10 cellular contexts compared by ENCODE assay signal in the genomic region with DNA sequence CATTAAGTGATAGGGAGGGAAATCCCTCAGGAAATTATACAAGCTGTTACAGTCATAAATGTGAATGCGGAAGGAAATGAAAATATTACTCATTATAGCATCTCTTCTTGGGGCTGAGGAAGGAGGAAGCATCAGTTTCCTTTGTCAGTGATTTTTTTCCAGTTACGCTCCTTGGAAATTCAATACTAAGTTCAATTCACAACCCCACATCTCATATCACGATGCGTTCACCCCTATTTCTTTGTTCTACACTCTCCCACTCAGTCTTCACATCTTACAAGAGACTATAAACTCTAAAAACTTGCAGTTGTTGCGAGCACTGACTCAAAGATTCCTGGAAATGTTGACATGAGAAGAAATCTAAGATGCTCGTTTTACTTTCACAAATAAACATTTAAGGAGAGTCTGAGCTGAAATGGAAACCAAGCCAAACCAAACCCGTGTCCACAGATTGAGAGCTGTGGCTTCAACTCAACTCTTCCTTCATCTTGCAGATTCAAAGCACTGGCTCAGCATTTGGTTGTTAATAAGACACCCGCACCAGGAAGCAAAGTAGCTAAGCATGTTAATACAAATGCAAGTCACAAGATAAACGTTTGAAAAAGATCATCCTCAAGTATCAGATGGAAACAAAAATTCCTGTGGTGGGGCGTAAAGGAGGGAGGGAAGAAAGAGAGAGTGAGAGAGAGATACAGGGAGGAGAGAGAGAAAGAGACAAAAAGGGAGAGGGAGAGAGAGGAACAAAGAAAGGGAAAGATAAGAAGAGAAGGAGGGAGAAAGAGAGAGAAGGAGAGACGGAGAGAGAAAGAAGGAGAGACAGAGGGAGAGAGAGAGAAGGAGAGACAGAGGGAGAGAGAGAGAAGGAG.
DNase-seq lines count a peak whose midpoint lies in the region; ATAC-seq, FAIRE-seq and TF ChIP-seq lines count a peak whose summit lies in the region.
"Had no signal": no experiment of that assay in that cellular context is flagged by ENCODE, and none has a peak within 500 bp of the region (broad histone marks: within the 10 kb centered on the region; RNA-seq: fewer than 3 reads in every experiment).

No MANE protein-coding gene starts in this region.

- H3K27ac Mint-ChIP-seq in T-cell: peak overlapping the region; percentile 46 to 51

- CTCF ChIA-PET in T-cell (lab: Charles Lee): interaction anchor here in 1 of 2 donors (1.0 kb wide), 1 partner anchor 290 kb away, joined by 5 read pairs; no protein-coding TSS in a partner anchor
- CTCF ChIA-PET in endothelial cell of umbilical vein (lab: Charles Lee): interaction anchor here (1.3 to 3.0 kb wide), 7 partner anchors 20 to 263 kb away, joined by 4 to 11 read pairs (median 9); no protein-coding TSS in a partner anchor

- H3K4me3 ChIP-seq in DND-41 (ENCODE audit: low read depth in 1 of 2, low read length in 2 of 2) (no peak overlapping the region), endothelial cell of umbilical vein (replicated peaks in 1 of 3; ENCODE audit: insufficient read depth in 1 of 3, low read depth in 1 of 3, low read length in 3 of 3) (peak overlapping the region in 1 of 3 experiments; percentile 13), rectal smooth muscle tissue (ENCODE audit: low read length) (no peak overlapping the region)

- H3K27me3 ChIP-seq in DND-41 (ENCODE audit: insufficient read depth, low read length, poor library complexity) (no peaks in the 10 kb centered on the region), endothelial cell of umbilical vein (ENCODE audit: control insufficient read depth in 2 of 2, insufficient read depth in 2 of 2, low read length in 2 of 2) (no peaks in the 10 kb centered on the region), rectal smooth muscle tissue (ENCODE audit: control insufficient read depth, insufficient read depth, low read length) (no peaks in the 10 kb centered on the region)

- H3K36me3 ChIP-seq in DND-41 (ENCODE audit: insufficient read depth, low read length): no peaks in the 10 kb centered on the region
- H3K36me3 ChIP-seq in endothelial cell of umbilical vein (ENCODE audit: control insufficient read depth in 2 of 2, extremely low read depth in 1 of 2, insufficient read depth in 2 of 2, low read length in 2 of 2): no peaks in the 10 kb centered on the region
- H3K36me3 ChIP-seq in rectal smooth muscle tissue (ENCODE audit: control insufficient read depth, insufficient read depth, low read length): no peaks in the 10 kb centered on the region

- dilution Hi-C loops in endothelial cell of umbilical vein (cut with MboI; ENCODE audit: extremely low pct_ligation_motif_present, low sequenced_read_pairs): no loop called here

- TF ChIP-seq POLR2A in endothelial cell of umbilical vein (IDR thresholded peaks at IDR 0.05; ENCODE audit: low read depth, low read length): peak; percentile 19

- peaks cover 13 to 23% (median 19%) of the 10 kb centered on the region in 3 donors for H3K4me1 Mint-ChIP-seq in T-cell

- no peak overlapping the region for H3K9ac ChIP-seq in DND-41 (ENCODE audit: low read depth, low read length)
- peak overlapping the region; percentile 72 for H3K9ac ChIP-seq in endothelial cell of umbilical vein (replicated peaks; ENCODE audit: extremely low read depth, insufficient read depth, low read length)
- no peak overlapping the region for H3K9ac ChIP-seq in rectal smooth muscle tissue (ENCODE audit: low read length)

- POLR2A ChIA-PET in T-cell (lab: Charles Lee): interaction anchor here in 1 of 2 donors (0.5 kb wide), 1 partner anchor 195 kb away, joined by 4 read pairs; no protein-coding TSS in a partner anchor
- POLR2A ChIA-PET in endothelial cell of umbilical vein (lab: Charles Lee): interaction anchor here (1.0 to 2.7 kb wide), 3 partner anchors 29 to 265 kb away, joined by 3 to 27 read pairs (median 19); partner anchors contain the start of gene VIM

- no peak for ATAC-seq in DND-41 (ENCODE audit: insufficient read depth, low read depth)
- ATAC-seq in T-cell (replicated peaks in 1 of 4): peak in 1 of 4 experiments; percentile 29

- H3K79me2 ChIP-seq in DND-41 (ENCODE audit: insufficient read depth, low read length): no peaks in the 10 kb centered on the region
- H3K79me2 ChIP-seq in endothelial cell of umbilical vein (ENCODE audit: control insufficient read depth, insufficient read depth, low read length): no peaks in the 10 kb centered on the region

- H3K4me2 ChIP-seq in DND-41 (ENCODE audit: insufficient read depth, low read length) (no peak overlapping the region), endothelial cell of umbilical vein (ENCODE audit: insufficient read depth, low read length) (peak overlapping the region; percentile 75)

- BruUV-seq in endothelial cell of umbilical vein (replicated peaks; lab: Mats Ljungman, UMichigan): TSS peak; percentile 85

- H3K27me3 Mint-ChIP-seq in T-cell: no peaks in the 10 kb centered on the region

- H4K20me1 ChIP-seq in DND-41 (ENCODE audit: insufficient read depth, low read length) (no peaks in the 10 kb centered on the region), endothelial cell of umbilical vein (replicated peaks; ENCODE audit: control insufficient read depth, extremely low read depth, insufficient read depth, low read length) (no peaks in the 10 kb centered on the region)

- H2AFZ ChIP-seq in DND-41 (ENCODE audit: low read depth, low read length): 0 out of 2 replicates have a peak overlapping the region, but pooled peaks have one; percentile 8
- peak overlapping the region; percentile 23 for H2AFZ ChIP-seq in endothelial cell of umbilical vein (ENCODE audit: low read depth, low read length)

- H3K27ac ChIP-seq in DND-41 (ENCODE audit: low read length) (no peak overlapping the region), endothelial cell of umbilical vein (ENCODE audit: insufficient read depth, low read depth, low read length) (peak overlapping the region; percentile 98), rectal smooth muscle tissue (ENCODE audit: low read depth, low read length) (peak overlapping the region; percentile 59)
- H3K27ac ChIP-seq: epithelial cell of prostate had no signal

- intact Hi-C loops in endothelial cell of umbilical vein (cut with micrococcal nuclease): loop anchor here (1.0 kb wide), 3 partner anchors 13 to 114 kb away; no protein-coding TSS in a partner anchor

- no peaks in the 10 kb centered on the region for H3K9me3 ChIP-seq in DND-41 (ENCODE audit: insufficient read depth, low read length, severe bottlenecking)
- no peaks in the 10 kb centered on the region for H3K9me3 ChIP-seq in endothelial cell of umbilical vein (replicated peaks; ENCODE audit: control insufficient read depth, insufficient read depth, low read length)

- no peak for TF ChIP-seq CTCF in DND-41 (IDR thresholded peaks at IDR 0.05; ENCODE audit: borderline replicate concordance, extremely low read depth, low read length, poor library complexity, severe bottlenecking)
- no peak for TF ChIP-seq CTCF in endothelial cell of umbilical vein (IDR thresholded peaks at IDR 0.05; ENCODE audit: extremely low read depth in 1 of 2, insufficient read depth in 1 of 2, low read depth in 1 of 2, low read length in 2 of 2)

- peak; percentile 88 for FAIRE-seq in endothelial cell of umbilical vein (lab: Jason Lieb, UNC)

- no peak for DNase-seq in DND-41
- DNase-seq in T-cell: no peak
- DNase-seq in endothelial cell of umbilical vein (ENCODE audit: low read depth, low spot score): peak; percentile 74
- DNase-seq in NCI-H524 (lab: John Stamatoyannopoulos, UW): no peak
- DNase-seq in NCI-H2227 treated with DMSO at 0.1 percent for 48 hours (lab: John Stamatoyannopoulos, UW): no peak
- DNase-seq in NCI-H187 treated with DMSO at 0.1 percent for 48 hours (lab: John Stamatoyannopoulos, UW): no peak
- no peak for DNase-seq in SKM-1 (lab: John Stamatoyannopoulos, UW; ENCODE audit: unreplicated experiment)
- DNase-seq: NCI-H1436 had no signal

- no peaks in the 10 kb centered on the region for H3K9me3 Mint-ChIP-seq in T-cell

- peaks cover 17% of the 10 kb centered on the region for H3K36me3 Mint-ChIP-seq in T-cell

- no peaks in the 10 kb centered on the region for H3K9me1 ChIP-seq in endothelial cell of umbilical vein (replicated peaks; ENCODE audit: control insufficient read depth, extremely low read depth, insufficient read depth, low read length)

- peak overlapping the region in 2 of 3 donors; percentile 0 to 41 for H3K4me3 Mint-ChIP-seq in T-cell

- no peaks in the 10 kb centered on the region for H3K4me1 ChIP-seq in DND-41 (ENCODE audit: insufficient read depth, low read length)
- peaks cover 40% of the 10 kb centered on the region for H3K4me1 ChIP-seq in endothelial cell of umbilical vein (ENCODE audit: control insufficient read depth, extremely low read depth, insufficient read depth, low read length)
- H3K4me1 ChIP-seq in rectal smooth muscle tissue (ENCODE audit: control insufficient read depth, insufficient read depth, low read length): no peaks in the 10 kb centered on the region

TF ChIP-seq in endothelial cell of umbilical vein, 7 proteins besides CTCF, POLR2A, EP300 and RAD21:
- TF ChIP-seq JUN (IDR thresholded peaks at IDR 0.05; ENCODE audit: borderline replicate concordance, insufficient read depth, insufficient read length, low read depth) (peak; percentile 93), MYC (IDR thresholded peaks at IDR 0.05; ENCODE audit: low read depth, low read length) (no peak), EZH2 (IDR thresholded peaks at IDR 0.05; ENCODE audit: borderline replicate concordance, low read depth, low read length, severe bottlenecking) (no peak), MAX (IDR thresholded peaks at IDR 0.05; ENCODE audit: insufficient read depth, insufficient read length) (no peak), POLR2AphosphoS5 (IDR thresholded peaks at IDR 0.05; ENCODE audit: insufficient read depth, low read depth, low read length) (peak; percentile 79), FOS (IDR thresholded peaks at IDR 0.05; ENCODE audit: borderline replicate concordance, insufficient read depth, low read length) (peak; percentile 83), GATA2 (IDR thresholded peaks at IDR 0.05; ENCODE audit: insufficient read depth, insufficient read length, low read depth, low read length) (peak; percentile 50)
